Comparison of ENCODE assay signal across 24 cellular contexts in genomic region chr3:141373232-141373631, GRCh38. TPM values are rescaled to one million over a fixed set of nuclear protein-coding genes. Genes with fewer than 3 reads are reported as not detected.
DNase-seq lines count a peak whose midpoint lies in the region; ATAC-seq, FAIRE-seq and TF ChIP-seq lines count a peak whose summit lies in the region.
"Had no signal": no experiment of that assay in that cellular context is flagged by ENCODE, and none has a peak within 500 bp of the region (broad histone marks: within the 10 kb centered on the region; RNA-seq: fewer than 3 reads in every experiment).

No MANE protein-coding gene starts in this region.

- FAIRE-seq in A549 (lab: Jason Lieb, UNC) (no peak), GM12878 (lab: Jason Lieb, UNC) (no peak)
- FAIRE-seq: GM12891 had no signal

- in situ Hi-C loops in GM12878 (cut with MboI): no loop called here

- H4K20me1 ChIP-seq in GM12878 (ENCODE audit: control insufficient read depth, insufficient read depth): no peaks in the 10 kb centered on the region

- intact Hi-C loops in GM12878 (cut with micrococcal nuclease; ENCODE audit: unreplicated experiment): loop anchor here (5.0 kb wide), 1 partner anchor 36 kb away; no protein-coding TSS in a partner anchor

- CTCF ChIA-PET in A549 (lab: Yijun Ruan, JAX) (interaction anchor here (0.8 to 3.0 kb wide), 7 partner anchors 11 to 82 kb away, joined by 3 to 19 read pairs (median 5); no protein-coding TSS in a partner anchor), GM12878 (lab: Yijun Ruan, JAX) (interaction anchor here (0.7 to 5.2 kb wide), 19 partner anchors 11 to 185 kb away, joined by 3 to 103 read pairs (median 6); no protein-coding TSS in a partner anchor)

- H3K4me3 ChIP-seq in A549 (no peak overlapping the region), GM12878 (no peak overlapping the region)
- H3K4me3 ChIP-seq: heart right ventricle, lower lobe of right lung, PC-9, SJSA1, thoracic aorta had no signal

- TF ChIP-seq RAD21 in A549 (conservative IDR thresholded peaks at IDR 0.05 in 1 of 2, IDR thresholded peaks at IDR 0.05 in 1 of 2): no peak
- TF ChIP-seq RAD21 in GM12878 (IDR thresholded peaks at IDR 0.05; ENCODE audit: insufficient read depth, low read depth, low read length): no peak

- H3K4me2 ChIP-seq in A549: 0 out of 3 replicates have a peak overlapping the region, but pooled peaks have one; percentile 50
- peak overlapping the region; percentile 76; the same call in 1 of the 2 replicates for H3K4me2 ChIP-seq in GM12878 (ENCODE audit: control insufficient read depth, insufficient read depth)
- H3K4me2 ChIP-seq: PC-9 had no signal

- H3K4me1 ChIP-seq in A549: peaks cover 84% of the 10 kb centered on the region
- H3K4me1 ChIP-seq in GM12878 (ENCODE audit: control insufficient read depth, insufficient read depth, low read length): peaks cover 77% of the 10 kb centered on the region

- RAD21 ChIA-PET in GM12878 (lab: Charles Lee; ENCODE audit: unreplicated experiment): interaction anchor here (1.4 to 8.0 kb wide), 16 partner anchors 12 to 655 kb away, joined by 3 to 144 read pairs (median 25); no protein-coding TSS in a partner anchor

- SMC1A ChIA-PET in GM12878 (lab: Charles Lee; ENCODE audit: uncharacterized antibody, unreplicated experiment): interaction anchor here (0.8 to 9.0 kb wide), 21 partner anchors 9 to 185 kb away, joined by 3 to 205 read pairs (median 13); no protein-coding TSS in a partner anchor

- no peak for TF ChIP-seq POLR2A in A549 (IDR thresholded peaks at IDR 0.05; ENCODE audit: low read length)
- peak; percentile 35 for TF ChIP-seq POLR2A in GM18505 (IDR thresholded peaks at IDR 0.05; ENCODE audit: borderline replicate concordance, extremely low read depth, insufficient read depth, insufficient read length)
- TF ChIP-seq POLR2A in GM12878 (IDR thresholded peaks at IDR 0.05; ENCODE audit: low read depth, low read length): no peak

- no peak for ATAC-seq in A549
- no peak for ATAC-seq in GM18505 (IDR thresholded peaks at IDR 0.05; ENCODE audit: unreplicated experiment)
- peak; percentile 48 for ATAC-seq in GM12878
- no peak for ATAC-seq in HG03342 (IDR thresholded peaks at IDR 0.05; ENCODE audit: unreplicated experiment)
- ATAC-seq in HG02884 (IDR thresholded peaks at IDR 0.05; ENCODE audit: unreplicated experiment): no peak
- ATAC-seq: heart right ventricle, lower lobe of right lung had no signal

- POLR2A ChIA-PET in A549 (lab: Yijun Ruan, JAX): no interaction called here
- POLR2A ChIA-PET in GM12878 (lab: Charles Lee): interaction anchor here (0.7 to 5.3 kb wide), 17 partner anchors 9 to 68 kb away, joined by 3 to 97 read pairs (median 6); no protein-coding TSS in a partner anchor

- H3K27ac ChIP-seq in A549 (peak overlapping the region; percentile 99 to 100), GM12878 (ENCODE audit: control insufficient read depth, insufficient read depth) (peak overlapping the region; percentile 69)
- H3K27ac ChIP-seq: heart right ventricle, lower lobe of right lung, PC-9, SJSA1, thoracic aorta had no signal

- H2AFZ ChIP-seq in GM12878 (ENCODE audit: control insufficient read depth, low read depth, low read length): no peak overlapping the region
- H2AFZ ChIP-seq: PC-9 had no signal

- no peak overlapping the region for H3K9ac ChIP-seq in GM12878 (ENCODE audit: control insufficient read depth, insufficient read depth, low read length)

- no peaks in the 10 kb centered on the region for H3K36me3 ChIP-seq in GM12878 (ENCODE audit: control insufficient read depth in 2 of 2, insufficient read depth in 2 of 2, low read length in 1 of 2)
- H3K36me3 ChIP-seq: lower lobe of right lung had no signal

- TF ChIP-seq CTCF in A549 (IDR thresholded peaks at IDR 0.05) (no peak), GM12878 (IDR thresholded peaks at IDR 0.05 in 2 of 3, conservative IDR thresholded peaks at IDR 0.05 in 1 of 3; ENCODE audit: control insufficient read depth in 2 of 3, extremely low read depth in 1 of 3, insufficient read depth in 1 of 3, low read depth in 3 of 3, low read length in 3 of 3) (no peak)

- DNase-seq in A549 (ENCODE audit: low read depth in 1 of 2, low spot score in 1 of 2) (no peak), NCI-H524 (lab: John Stamatoyannopoulos, UW) (peak; percentile 55 to 82), GM12878 (ENCODE audit: low read depth, low spot score) (no peak), amygdala (lab: John Stamatoyannopoulos, UW) (no peak)
- DNase-seq in stimulated activated CD4-positive, alpha-beta T cell treated with anti-CD3 and anti-CD28 coated beads, Interleukin-4, amount 100 ng/mL, for 4 hours: no peak
- DNase-seq: activated CD8-positive, alpha-beta memory T cell treated with anti-CD3 and anti-CD28 coated beads, Interleukin-2, amount 50 U/mL, for 48 hours; activated naive CD4-positive, alpha-beta T cell treated with anti-CD3 and anti-CD28 coated beads, Interleukin-2, amount 50 U/mL, for 16 hours; CD4-positive, CD25-positive, alpha-beta regulatory T cell; GF-D8; heart right ventricle; immature natural killer cell; Kasumi-1; lower lobe of right lung; NCI-H1105; NCI-H526 treated with DMSO at 0.1 percent for 48 hours; occipital lobe; PC-9; stimulated activated CD4-positive, alpha-beta T cell treated with anti-CD3 and anti-CD28 coated beads, Interleukin-12 subunit alpha, Interleukin-12 subunit beta, amount 100 ng/mL, for 4 hours had no signal

- peaks cover 3% of the 10 kb centered on the region; the same call in 1 of the 3 replicates for H3K9me3 ChIP-seq in A549
- peaks cover 4% of the 10 kb centered on the region; the same call in 2 of the 3 replicates for H3K9me3 ChIP-seq in GM12878 (replicated peaks; ENCODE audit: control insufficient read depth, insufficient read depth, low read length)
- H3K9me3 ChIP-seq: heart right ventricle, lower lobe of right lung, SJSA1, thoracic aorta had no signal

- TF ChIP-seq EP300 in A549 (IDR thresholded peaks at IDR 0.05) (no peak), GM12878 (IDR thresholded peaks at IDR 0.05; ENCODE audit: borderline replicate concordance in 1 of 2, control insufficient read depth in 1 of 2, low read depth in 2 of 2, low read length in 2 of 2) (no peak)

- no peaks in the 10 kb centered on the region for H3K27me3 ChIP-seq in GM12878 (replicated peaks in 1 of 2; ENCODE audit: control insufficient read depth in 2 of 2, insufficient read depth in 2 of 2, low read length in 1 of 2)
- H3K27me3 ChIP-seq: heart right ventricle, SJSA1 had no signal

- peaks cover 22% of the 10 kb centered on the region for H3K79me2 ChIP-seq in GM12878 (ENCODE audit: control insufficient read depth, insufficient read depth, low read length)

- BruUV-seq in GM12878 (replicated peaks; lab: Mats Ljungman, UMichigan): no TSS peak

TF ChIP-seq in A549, 52 proteins besides CTCF, POLR2A, EP300 and RAD21:
- TF ChIP-seq ATOH8 (CRISPR knock-in tag; IDR thresholded peaks at IDR 0.05; ENCODE audit: low read depth): no peak

TF ChIP-seq in GM12878, 131 proteins besides CTCF, POLR2A, EP300 and RAD21 (continues in another document):
- TF ChIP-seq BCL3 (IDR thresholded peaks at IDR 0.05; ENCODE audit: borderline replicate concordance, insufficient read depth, low read depth, low read length, poor library complexity, severe bottlenecking): peak; percentile 68

RNA-seq across cellular contexts. Expression of gene ZBTB38, which starts 4.9 kb away (rescaled TPM):
- polyA plus RNA-seq in A549 (2011; rRNA removed) (110 and 141 TPM in 2 replicates), A549 (2017; fragmentation: RNase III; extraction: RNeasy Plus Mini Kit Qiagen cat#74134 plus additional on column Dnase treatment) (70.5 to 80.7 TPM (median 72.0 TPM) in 3 replicates), GM12878 (2011; rRNA removed) (63.3 and 66.4 TPM in 2 replicates), GM12878 (2014; fragmentation: Illumina TruSeq; extraction: Trizol) (91.5 and 109 TPM in 2 replicates), GM12878 (2014; fragmentation: Nextera tagmentation; extraction: Ambion mirVana) (10 to 100 TPM; 34.2 to 53.6 TPM), GM12878 (2014; rRNA removed) (45.4 and 50.3 TPM in 2 replicates), GM12878 (2016; fragmentation: Nextera tagmentation; extraction: Ambion mirVana) (10 to 100 TPM; 85.8 to 97.5 TPM)
- polyA plus RNA-seq in A549 (2012; cell fraction: cytosol; rRNA removed): 17.2 and 20.9 TPM in 2 replicates
- 16.5 and 23.0 TPM in 2 replicates for polyA plus RNA-seq in A549 (2012; cell fraction: nucleus; rRNA removed)
- 205 and 220 TPM in 2 replicates for polyA minus RNA-seq in A549 (2011; rRNA and poly(A)+ RNA removed)
- 322 and 349 TPM in 2 replicates for total RNA-seq in GM12878 (2013; cell fraction: nucleolus; rRNA removed)
- total RNA-seq in GM12878 (2014; rRNA removed) (99.6 and 121 TPM in 2 replicates), GM12878 (2014; rRNA removed; fragmentation: Illumina TruSeq; extraction: Trizol) (115 and 120 TPM in 2 replicates), GM12878 (2021) (107 TPM in 2 replicates)
- polyA plus RNA-seq in GM12878 (2011; ENCODE audit: low read depth): 41.0 TPM
- 39.5 and 46.7 TPM in 2 replicates for polyA plus RNA-seq in GM12878 (2011; cell fraction: cytosol; rRNA removed)
- polyA plus RNA-seq in GM12878 (2011; cell fraction: nucleus; rRNA removed): 79.0 and 87.0 TPM in 2 replicates
- 34.3 and 59.6 TPM in 2 replicates for polyA plus RNA-seq in GM12878 (2012)
- polyA minus RNA-seq in GM12878 (2011; rRNA and poly(A)+ RNA removed): 168 and 259 TPM in 2 replicates
- polyA minus RNA-seq in GM12878 (2011; cell fraction: cytosol; rRNA and poly(A)+ RNA removed): 57.7 and 59.8 TPM in 2 replicates
- polyA minus RNA-seq in GM12878 (2011; cell fraction: nucleus; rRNA and poly(A)+ RNA removed): 151 and 195 TPM in 2 replicates

Comparison
In these comparisons a context has a peak if more than half of its experiments do, and no peak if none do; other contexts are left out.
1. DNase-seq: peak in NCI-H524 (2 of 2); none in A549 (0 of 2), GM12878 (single experiment), stimulated activated CD4-positive, alpha-beta T cell treated with anti-CD3 and anti-CD28 coated beads, Interleukin-4, amount 100 ng/mL, for 4 hours (0 of 2) and amygdala (0 of 56).
2. Of the 24 proteins assayed by ChIP-seq in both GM12878 and A549: peak only in GM12878: BCL3; only in A549: none; in both: none; in neither: 22; mixed calls (peak in some experiments, not most) for 1.